Comparison of ENCODE assay signal across 9 cellular contexts in the genomic region with DNA sequence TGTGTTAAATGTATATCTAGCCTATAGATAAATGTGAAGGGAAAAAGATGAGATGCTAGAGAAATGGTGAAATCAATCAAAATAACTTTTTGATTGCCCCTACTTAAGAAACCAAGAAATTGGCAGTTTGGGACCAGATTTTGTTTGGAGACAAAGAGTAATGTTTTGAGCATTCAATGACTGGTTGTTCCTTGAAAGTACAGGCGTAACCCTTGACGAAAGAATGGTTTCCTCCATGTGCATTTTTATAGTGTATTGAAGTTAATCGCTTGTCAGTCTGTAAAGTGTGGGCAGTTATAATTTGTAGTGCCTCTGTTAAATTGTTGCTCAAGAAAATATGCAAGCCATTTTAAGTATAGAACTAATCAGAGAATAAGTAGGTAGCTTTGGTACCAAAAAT. TPM values are rescaled to one million over a fixed set of nuclear protein-coding genes. Genes with fewer than 3 reads are reported as not detected.
DNase-seq lines count a peak whose midpoint lies in the region; ATAC-seq and TF ChIP-seq lines count a peak whose summit lies in the region.
"Had no signal": no experiment of that assay in that cellular context is flagged by ENCODE, and none has a peak within 500 bp of the region (broad histone marks: within the 10 kb centered on the region; RNA-seq: fewer than 3 reads in every experiment).

No MANE protein-coding gene starts in this region.

- no peak overlapping the region for H2AFZ ChIP-seq in GM23338
- H2AFZ ChIP-seq in hepatocyte: peak overlapping the region; percentile 69

- DNase-seq in GM23338 (ENCODE audit: low spot score) (no peak), WTC11 (ENCODE audit: low spot score) (no peak), hepatocyte (ENCODE audit: low spot score) (no peak), SK-N-DZ (ENCODE audit: low spot score) (no peak), sciatic nerve (ENCODE audit: low spot score) (no peak)
- DNase-seq: DMS153 had no signal

- 49% methylated on average over 3 of the region's 3 CpGs for WGBS in hepatocyte (ENCODE audit: low lambda C conversion rate, missing lambda C conversion rate)

- intact Hi-C loops in sciatic nerve (cut with DNase I): no loop called here

- H3K27me3 ChIP-seq in GM23338 (ENCODE audit: insufficient read depth): no peaks in the 10 kb centered on the region
- H3K27me3 ChIP-seq in hepatocyte: no peaks in the 10 kb centered on the region

- H3K4me3 Mint-ChIP-seq in GM23338: peak overlapping the region; percentile 92
- peak overlapping the region; percentile 91 for H3K4me3 Mint-ChIP-seq in WTC11

- H3K9me2 ChIP-seq in GM23338 (ENCODE audit: insufficient read depth) (no peaks in the 10 kb centered on the region), hepatocyte (replicated peaks; ENCODE audit: insufficient read depth) (no peaks in the 10 kb centered on the region)

- H3K36me3 ChIP-seq in GM23338 (ENCODE audit: insufficient read depth) (peaks cover 34% of the 10 kb centered on the region), hepatocyte (replicated peaks; ENCODE audit: insufficient read depth, low read depth) (no peaks in the 10 kb centered on the region)

- H3K4me1 ChIP-seq in GM23338 (ENCODE audit: insufficient read depth) (0 out of 2 replicates have a peak, but pooled peaks cover 4% of the 10 kb centered on the region), hepatocyte (ENCODE audit: insufficient read depth) (no peaks in the 10 kb centered on the region)

- TF ChIP-seq CTCF in 22Rv1 (IDR thresholded peaks at IDR 0.05) (no peak), GM23338 (conservative IDR thresholded peaks at IDR 0.05; ENCODE audit: low read depth in 2 of 2) (no peak), WTC11 (IDR thresholded peaks at IDR 0.05) (no peak), hepatocyte (IDR thresholded peaks at IDR 0.05; ENCODE audit: poor library complexity) (no peak)

- H4K20me1 ChIP-seq in GM23338 (replicated peaks; ENCODE audit: insufficient read depth) (peaks cover 19% of the 10 kb centered on the region), hepatocyte (ENCODE audit: insufficient read depth, poor library complexity, severe bottlenecking) (no peaks in the 10 kb centered on the region)

- H3K27ac ChIP-seq in 22Rv1 (peak overlapping the region; percentile 87; the same call in 1 of the 2 replicates), GM23338 (ENCODE audit: low read depth) (peak overlapping the region; percentile 82; the same call in 1 of the 2 replicates), hepatocyte (peak overlapping the region; percentile 85)

- H3K79me2 ChIP-seq in GM23338 (replicated peaks; ENCODE audit: insufficient read depth) (peaks cover 57% of the 10 kb centered on the region), hepatocyte (peaks cover 34% of the 10 kb centered on the region)

- H3K4me1 Mint-ChIP-seq in GM23338 (peaks cover 7% of the 10 kb centered on the region; the same call in 2 of the 3 replicates), WTC11 (peaks cover 17% of the 10 kb centered on the region)

- no peaks in the 10 kb centered on the region for H3K9me3 ChIP-seq in hepatocyte (ENCODE audit: low read depth)

- H3K9me3 Mint-ChIP-seq in GM23338: no peaks in the 10 kb centered on the region
- H3K9me3 Mint-ChIP-seq in WTC11: no peaks in the 10 kb centered on the region

- no peak overlapping the region for H3K27ac Mint-ChIP-seq in GM23338
- H3K27ac Mint-ChIP-seq in WTC11: peak overlapping the region; percentile 2; the same call in 1 of the 2 replicates

- CTCF ChIA-PET in WTC11 (lab: Charles Lee): interaction anchor here (1.0 to 2.8 kb wide), 5 partner anchors 21 to 356 kb away, joined by 3 to 21 read pairs (median 5); no protein-coding TSS in a partner anchor

- H3K36me3 Mint-ChIP-seq in GM23338 (ENCODE audit: low read depth) (peaks cover 37% of the 10 kb centered on the region), WTC11 (peaks cover 26% of the 10 kb centered on the region)

- H3K4me2 ChIP-seq in GM23338 (peak overlapping the region; percentile 81), hepatocyte (peak overlapping the region; percentile 75)

- no peaks in the 10 kb centered on the region for H3F3A ChIP-seq in GM23338 (replicated peaks; ENCODE audit: low read depth)

- POLR2A ChIA-PET in WTC11 (lab: Charles Lee): interaction anchor here (0.9 kb wide), 1 partner anchor 38 kb away, joined by 3 read pairs; no protein-coding TSS in a partner anchor

- ATAC-seq in GM23338 (no peak), WTC11 (no peak), HG03025 (IDR thresholded peaks at IDR 0.05; ENCODE audit: low FRiP score, unreplicated experiment) (no peak), sciatic nerve (no peak), HG03460 (IDR thresholded peaks at IDR 0.05; ENCODE audit: unreplicated experiment) (no peak)

- no peaks in the 10 kb centered on the region for H3K27me3 Mint-ChIP-seq in GM23338 (ENCODE audit: insufficient read depth, low read depth, poor library complexity)
- H3K27me3 Mint-ChIP-seq in WTC11 (ENCODE audit: low read depth): no peaks in the 10 kb centered on the region; the same call in 1 of the 2 replicates

- H3K4me3 ChIP-seq in GM23338 (peak overlapping the region; percentile 62), hepatocyte (peak overlapping the region; percentile 76)

TF ChIP-seq in GM23338, 12 proteins besides CTCF, POLR2A, EP300 and RAD21 (continues in another document):
- no peak for TF ChIP-seq NANOG (IDR thresholded peaks at IDR 0.05; ENCODE audit: borderline replicate concordance)
- TF ChIP-seq EZH2 (IDR thresholded peaks at IDR 0.05; ENCODE audit: low read depth, unreplicated experiment): no peak
- TF ChIP-seq EZH2phosphoT487 (IDR thresholded peaks at IDR 0.05; ENCODE audit: unreplicated experiment): no peak
- TF ChIP-seq STAT1 (IDR thresholded peaks at IDR 0.05; ENCODE audit: unreplicated experiment): no peak
- no peak for TF ChIP-seq JUNB (IDR thresholded peaks at IDR 0.05; ENCODE audit: unreplicated experiment)

TF ChIP-seq in WTC11, 78 proteins besides CTCF, POLR2A, EP300 and RAD21:
- TF ChIP-seq, protein P1, sequence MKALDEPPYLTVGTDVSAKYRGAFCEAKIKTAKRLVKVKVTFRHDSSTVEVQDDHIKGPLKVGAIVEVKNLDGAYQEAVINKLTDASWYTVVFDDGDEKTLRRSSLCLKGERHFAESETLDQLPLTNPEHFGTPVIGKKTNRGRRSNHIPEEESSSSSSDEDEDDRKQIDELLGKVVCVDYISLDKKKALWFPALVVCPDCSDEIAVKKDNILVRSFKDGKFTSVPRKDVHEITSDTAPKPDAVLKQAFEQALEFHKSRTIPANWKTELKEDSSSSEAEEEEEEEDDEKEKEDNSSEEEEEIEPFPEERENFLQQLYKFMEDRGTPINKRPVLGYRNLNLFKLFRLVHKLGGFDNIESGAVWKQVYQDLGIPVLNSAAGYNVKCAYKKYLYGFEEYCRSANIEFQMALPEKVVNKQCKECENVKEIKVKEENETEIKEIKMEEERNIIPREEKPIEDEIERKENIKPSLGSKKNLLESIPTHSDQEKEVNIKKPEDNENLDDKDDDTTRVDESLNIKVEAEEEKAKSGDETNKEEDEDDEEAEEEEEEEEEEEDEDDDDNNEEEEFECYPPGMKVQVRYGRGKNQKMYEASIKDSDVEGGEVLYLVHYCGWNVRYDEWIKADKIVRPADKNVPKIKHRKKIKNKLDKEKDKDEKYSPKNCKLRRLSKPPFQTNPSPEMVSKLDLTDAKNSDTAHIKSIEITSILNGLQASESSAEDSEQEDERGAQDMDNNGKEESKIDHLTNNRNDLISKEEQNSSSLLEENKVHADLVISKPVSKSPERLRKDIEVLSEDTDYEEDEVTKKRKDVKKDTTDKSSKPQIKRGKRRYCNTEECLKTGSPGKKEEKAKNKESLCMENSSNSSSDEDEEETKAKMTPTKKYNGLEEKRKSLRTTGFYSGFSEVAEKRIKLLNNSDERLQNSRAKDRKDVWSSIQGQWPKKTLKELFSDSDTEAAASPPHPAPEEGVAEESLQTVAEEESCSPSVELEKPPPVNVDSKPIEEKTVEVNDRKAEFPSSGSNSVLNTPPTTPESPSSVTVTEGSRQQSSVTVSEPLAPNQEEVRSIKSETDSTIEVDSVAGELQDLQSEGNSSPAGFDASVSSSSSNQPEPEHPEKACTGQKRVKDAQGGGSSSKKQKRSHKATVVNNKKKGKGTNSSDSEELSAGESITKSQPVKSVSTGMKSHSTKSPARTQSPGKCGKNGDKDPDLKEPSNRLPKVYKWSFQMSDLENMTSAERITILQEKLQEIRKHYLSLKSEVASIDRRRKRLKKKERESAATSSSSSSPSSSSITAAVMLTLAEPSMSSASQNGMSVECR (CRISPR knock-in tag; IDR thresholded peaks at IDR 0.05; ENCODE audit: borderline replicate concordance): no peak
- TF ChIP-seq FOXJ3 (CRISPR knock-in tag; IDR thresholded peaks at IDR 0.05; ENCODE audit: borderline replicate concordance): no peak
- TF ChIP-seq, protein P2, sequence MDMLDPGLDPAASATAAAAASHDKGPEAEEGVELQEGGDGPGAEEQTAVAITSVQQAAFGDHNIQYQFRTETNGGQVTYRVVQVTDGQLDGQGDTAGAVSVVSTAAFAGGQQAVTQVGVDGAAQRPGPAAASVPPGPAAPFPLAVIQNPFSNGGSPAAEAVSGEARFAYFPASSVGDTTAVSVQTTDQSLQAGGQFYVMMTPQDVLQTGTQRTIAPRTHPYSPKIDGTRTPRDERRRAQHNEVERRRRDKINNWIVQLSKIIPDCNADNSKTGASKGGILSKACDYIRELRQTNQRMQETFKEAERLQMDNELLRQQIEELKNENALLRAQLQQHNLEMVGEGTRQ (CRISPR knock-in tag; IDR thresholded peaks at IDR 0.05): no peak

RNA-seq across cellular contexts. Expression of a gene that starts 1.2 kb away (rescaled TPM):
- total RNA-seq in GM23338 (2014; rRNA removed; shearing (Covaris generic)): 76.9 and 103 TPM in 2 replicates
- polyA plus RNA-seq in GM23338 (2016; fragmentation: Nextera tagmentation; extraction: Ambion mirVana): 36.7 and 52.9 TPM in 2 replicates
- 59.6 to 87.8 TPM (median 62.0 TPM) in 3 replicates for total RNA-seq in WTC11 (2021)
- total RNA-seq in hepatocyte: 12.0 and 13.9 TPM in 2 replicates
- 7.6 and 14.1 TPM in 2 replicates for polyA plus RNA-seq in hepatocyte
- polyA plus RNA-seq in SK-N-DZ (2014; cell fraction: cytosol; rRNA removed): 68.6 and 79.6 TPM in 2 replicates
- polyA plus RNA-seq in SK-N-DZ (2014; cell fraction: nucleus; rRNA removed): 194 and 199 TPM in 2 replicates
- total RNA-seq in sciatic nerve: 11.8 TPM

RNA-seq across cellular contexts. Expression of a gene that starts 37.2 kb away (rescaled TPM):
- 283 and 305 TPM in 2 replicates for total RNA-seq in GM23338 (2014; rRNA removed; shearing (Covaris generic))
- polyA plus RNA-seq in GM23338 (2016; fragmentation: Nextera tagmentation; extraction: Ambion mirVana) (3,258 and 3,794 TPM in 2 replicates), hepatocyte (803 and 884 TPM in 2 replicates)
- total RNA-seq in WTC11 (2021) (2,441 to 2,639 TPM (median 2,597 TPM) in 3 replicates), hepatocyte (210 and 218 TPM in 2 replicates), sciatic nerve (1,014 TPM)
- polyA plus RNA-seq in SK-N-DZ (2014; cell fraction: cytosol; rRNA removed): 308 and 321 TPM in 2 replicates
- polyA plus RNA-seq in SK-N-DZ (2014; cell fraction: nucleus; rRNA removed): 179 and 197 TPM in 2 replicates
